Comparison of ENCODE assay signal across 26 cellular contexts in the genomic region with DNA sequence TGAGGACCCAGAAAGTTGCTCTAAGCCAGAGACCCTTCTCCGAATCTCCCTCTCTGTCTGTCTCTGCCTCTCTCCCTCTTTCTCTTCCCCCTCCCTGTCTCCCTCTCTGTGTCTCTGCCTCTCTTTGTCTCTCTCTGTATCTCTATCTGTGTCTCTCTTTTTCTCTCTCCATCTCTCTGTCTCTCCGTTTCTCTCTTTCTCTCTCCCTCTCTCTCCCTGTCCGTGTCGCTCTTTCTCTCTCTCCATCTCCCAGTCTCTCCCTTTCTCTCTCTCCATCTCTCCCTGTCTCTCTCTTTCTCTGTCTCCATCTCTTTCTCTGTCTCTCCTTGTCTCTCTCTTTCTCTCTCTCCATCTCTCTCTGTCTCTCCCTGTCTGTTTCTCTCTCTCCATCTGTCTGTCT. TPM values are rescaled to one million over a fixed set of nuclear protein-coding genes. Genes with fewer than 3 reads are reported as not detected.
"Had no signal": no experiment of that assay in that cellular context is flagged by ENCODE, and none has a peak within 500 bp of the region (broad histone marks: within the 10 kb centered on the region; RNA-seq: fewer than 3 reads in every experiment).

No MANE protein-coding gene starts in this region.

- H3K27ac ChIP-seq: esophagus squamous epithelium, heart left ventricle, spleen, tibial nerve, upper lobe of right lung, vagina had no signal

- H3K36me3 ChIP-seq: esophagus squamous epithelium, heart left ventricle, spleen, tibial nerve, upper lobe of right lung, vagina had no signal

- H3K4me1 ChIP-seq: upper lobe of right lung had no signal

- DNase-seq: effector memory CD4-positive, alpha-beta T cell; esophagus squamous epithelium; foreskin melanocyte; heart left ventricle; hippocampal formation; kidney glomerular epithelial cell; mesendoderm; naive B cell; stimulated activated CD4-positive, alpha-beta T cell treated with anti-CD3 and anti-CD28 coated beads, Interleukin-15, amount 100 ng/mL, for 24 hours; stimulated activated CD4-positive, alpha-beta T cell treated with anti-CD3 and anti-CD28 coated beads, Interleukin-1b, Interleukin-23, amount 100 ng/mL, for 48 hours; stimulated activated CD4-positive, alpha-beta T cell treated with anti-CD3 and anti-CD28 coated beads, Interleukin-4, amount 100 ng/mL, for 24 hours; upper lobe of right lung had no signal

- H3K4me3 Mint-ChIP-seq: stimulated activated memory B cell treated with anti-CD40 and anti-IgM and Interleukin-4, amounts not matched to agents 10 μg/mL and 1 μg/mL and 100 μg/mL, for 72 hours; stimulated activated naive CD8-positive, alpha-beta T cell treated with anti-CD3 and anti-CD28 coated beads, Interleukin-15, Interleukin-2, amounts not matched to agents 100 ng/mL and 50 ng/mL, for 24 hours had no signal

- ATAC-seq: heart left ventricle; sciatic nerve; stimulated activated memory B cell treated with anti-CD40 and anti-IgM and Interleukin-4, amounts not matched to agents 10 μg/mL and 1 μg/mL and 100 μg/mL, for 72 hours; upper lobe of right lung had no signal

- H3K27ac Mint-ChIP-seq: stimulated activated memory B cell treated with anti-CD40 and anti-IgM and Interleukin-4, amounts not matched to agents 10 μg/mL and 1 μg/mL and 100 μg/mL, for 72 hours; stimulated activated naive CD8-positive, alpha-beta T cell treated with anti-CD3 and anti-CD28 coated beads, Interleukin-15, Interleukin-2, amounts not matched to agents 100 ng/mL and 50 ng/mL, for 24 hours had no signal

- H3K9me3 ChIP-seq: esophagus squamous epithelium, heart left ventricle, spleen, tibial nerve, upper lobe of right lung, vagina had no signal

- H3K4me3 ChIP-seq: esophagus squamous epithelium, heart left ventricle, spleen, tibial nerve, upper lobe of right lung, vagina had no signal

- FAIRE-seq: islet of Langerhans had no signal

- H3K27me3 ChIP-seq: vagina had no signal

RNA-seq across cellular contexts. Expression of a gene that starts 2.6 kb away (rescaled TPM):
- total RNA-seq: epithelial cell of proximal tubule, glomerular endothelial cell, heart left ventricle, liver, lung microvascular endothelial cell, osteocyte, pulmonary artery endothelial cell, spleen, upper lobe of right lung, vagina had no signal
- polyA plus RNA-seq: heart left ventricle, liver, neural cell, spleen had no signal
